ENCODE assay signal across 24 cellular contexts in the genomic region with DNA sequence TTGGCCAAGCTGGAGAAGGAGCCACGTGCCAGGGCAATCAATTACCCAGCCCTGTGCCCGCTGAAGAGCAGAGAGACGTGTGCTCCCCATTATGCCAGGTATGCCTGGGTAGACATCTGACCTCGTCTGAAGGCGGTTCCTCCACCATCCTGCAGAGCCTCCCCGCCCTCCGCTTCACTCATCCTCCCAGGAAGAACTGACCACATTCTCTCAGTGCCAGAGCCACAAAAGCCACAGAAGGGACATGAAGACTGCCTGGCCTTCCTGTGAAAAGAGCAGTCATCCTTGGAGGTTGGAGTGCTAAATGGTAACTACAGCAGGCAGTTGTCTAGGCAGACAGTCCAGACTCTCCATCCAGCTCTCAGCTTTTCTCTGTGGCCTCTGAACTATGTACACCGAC. TPM values are rescaled to one million over a fixed set of nuclear protein-coding genes. Genes with fewer than 3 reads are reported as not detected.
A peak's percentile ranks its signal among the peaks of the same experiment; 100 is the strongest.
DNase-seq lines count a peak whose midpoint lies in the region.
"Had no signal": no experiment of that assay in that cellular context is flagged by ENCODE, and none has a peak within 500 bp of the region (broad histone marks: within the 10 kb centered on the region; RNA-seq: fewer than 3 reads in every experiment).

No MANE protein-coding gene starts in this region.

- H3K4me3 ChIP-seq in Jurkat, Clone E6-1 (ENCODE audit: low read length) = no peak overlapping the region
- H3K4me3 ChIP-seq: GM23248, PC-9, prostate gland, SJSA1 had no signal

- no peak overlapping the region for H3K27ac Mint-ChIP-seq in activated CD4-positive, alpha-beta T cell treated with anti-CD3 and anti-CD28 coated beads, Interleukin-2, amount 10 ng/mL, durations not matched to agents 24 days and 14 days
- H3K27ac Mint-ChIP-seq: activated CD4-positive, alpha-beta T cell treated with anti-CD3 and anti-CD28 coated beads, Interleukin-2, amount 10 ng/mL, durations not matched to agents 7 days and 5 days; brain; HFFc6 had no signal

- DNase-seq in activated CD4-positive, alpha-beta T cell treated with anti-CD3 and anti-CD28 coated beads, Interleukin-2, amount 10 ng/mL, durations not matched to agents 24 days and 14 days = no peak
- no peak for DNase-seq in activated CD4-positive, alpha-beta T cell treated with anti-CD3 and anti-CD28 coated beads, Interleukin-2, amount 50 U/mL, for 1 hour
- DNase-seq in Jurkat, Clone E6-1 (ENCODE audit: low read depth, low spot score) = peak; percentile 12
- peak; percentile 55 for DNase-seq in RPMI7951 (ENCODE audit: low read depth)
- peak; percentile 13 for DNase-seq in renal cortical epithelial cell (ENCODE audit: low read depth)
- no peak for DNase-seq in activated T-cell treated with anti-CD3 and anti-CD28 coated beads for 4 hours
- no peak for DNase-seq in T1000 (lab: John Stamatoyannopoulos, UW)
- DNase-seq in SW 1271 (lab: John Stamatoyannopoulos, UW) = no peak
- DNase-seq: activated CD4-positive, alpha-beta T cell treated with anti-CD3 and anti-CD28 coated beads, Interleukin-2, amount 10 ng/mL, durations not matched to agents 7 days and 5 days; activated gamma-delta T cell treated with Interleukin-2 at 50 U/mL for 16 hours; DMS53; GM23248; HFFc6; left cardiac atrium; NCI-H2081; NCI-H446; PC-9; T-helper 2 cell; trophoblast cell; WERI-Rb-1 had no signal

- peaks cover 7% of the 10 kb centered on the region for H3K4me1 Mint-ChIP-seq in activated CD4-positive, alpha-beta T cell treated with anti-CD3 and anti-CD28 coated beads, Interleukin-2, amount 10 ng/mL, durations not matched to agents 24 days and 14 days

- no peaks in the 10 kb centered on the region for H3K9me3 Mint-ChIP-seq in activated CD4-positive, alpha-beta T cell treated with anti-CD3 and anti-CD28 coated beads, Interleukin-2, amount 10 ng/mL, durations not matched to agents 24 days and 14 days
- H3K9me3 Mint-ChIP-seq: activated CD4-positive, alpha-beta T cell treated with anti-CD3 and anti-CD28 coated beads, Interleukin-2, amount 10 ng/mL, durations not matched to agents 7 days and 5 days; HFFc6 had no signal

- H3K27me3 Mint-ChIP-seq in activated CD4-positive, alpha-beta T cell treated with anti-CD3 and anti-CD28 coated beads, Interleukin-2, amount 10 ng/mL, durations not matched to agents 24 days and 14 days = peaks cover 38% of the 10 kb centered on the region

- intact Hi-C loops in activated CD4-positive, alpha-beta T cell treated with anti-CD3 and anti-CD28 coated beads, Interleukin-2, amount 10 ng/mL, durations not matched to agents 24 days and 14 days (cut with micrococcal nuclease) = no loop called here

- peak overlapping the region; percentile 8 for H3K4me3 Mint-ChIP-seq in activated CD4-positive, alpha-beta T cell treated with anti-CD3 and anti-CD28 coated beads, Interleukin-2, amount 10 ng/mL, durations not matched to agents 24 days and 14 days
- H3K4me3 Mint-ChIP-seq: activated CD4-positive, alpha-beta T cell treated with anti-CD3 and anti-CD28 coated beads, Interleukin-2, amount 10 ng/mL, durations not matched to agents 7 days and 5 days; brain; HFFc6 had no signal

- no peaks in the 10 kb centered on the region for H3K36me3 Mint-ChIP-seq in activated CD4-positive, alpha-beta T cell treated with anti-CD3 and anti-CD28 coated beads, Interleukin-2, amount 10 ng/mL, durations not matched to agents 24 days and 14 days (ENCODE audit: low read depth)
- H3K36me3 Mint-ChIP-seq: brain had no signal

RNA-seq across cellular contexts. Expression of a gene that starts 12.0 kb away (rescaled TPM):
- not detected in 2 replicates for total RNA-seq in activated CD4-positive, alpha-beta T cell treated with anti-CD3 and anti-CD28 coated beads, Interleukin-2, amount 10 ng/mL, durations not matched to agents 24 days and 14 days
- polyA plus RNA-seq in Jurkat, Clone E6-1 (2012; ENCODE audit: insufficient read depth, insufficient read length) = 0.28 TPM
- not detected in 2 replicates for total RNA-seq in RPMI7951 (2014; rRNA removed; shearing (Covaris generic))
- 0.05 TPM in 1 of 2 replicates, not detected in the other for total RNA-seq in renal cortical epithelial cell
- total RNA-seq: activated CD4-positive, alpha-beta T cell treated with anti-CD3 and anti-CD28 coated beads, Interleukin-2, amount 10 ng/mL, durations not matched to agents 7 days and 5 days; endothelial cell of umbilical vein; GM23248; left cardiac atrium; SJSA1 had no signal
- polyA plus RNA-seq: endothelial cell of umbilical vein had no signal

Comparison
In these comparisons a context has a peak if more than half of its experiments do, and no peak if none do; other contexts are left out.
1. DNase-seq: peak in Jurkat, Clone E6-1 (single experiment), RPMI7951 (single experiment) and renal cortical epithelial cell (single experiment); none in activated CD4-positive, alpha-beta T cell treated with anti-CD3 and anti-CD28 coated beads, Interleukin-2, amount 10 ng/mL, durations not matched to agents 24 days and 14 days (single experiment), activated CD4-positive, alpha-beta T cell treated with anti-CD3 and anti-CD28 coated beads, Interleukin-2, amount 50 U/mL, for 1 hour (single experiment), activated T-cell treated with anti-CD3 and anti-CD28 coated beads for 4 hours (single experiment), T1000 (single experiment) and SW 1271 (0 of 2).